1 cellular context compared by ENCODE assay signal in the genomic region with DNA sequence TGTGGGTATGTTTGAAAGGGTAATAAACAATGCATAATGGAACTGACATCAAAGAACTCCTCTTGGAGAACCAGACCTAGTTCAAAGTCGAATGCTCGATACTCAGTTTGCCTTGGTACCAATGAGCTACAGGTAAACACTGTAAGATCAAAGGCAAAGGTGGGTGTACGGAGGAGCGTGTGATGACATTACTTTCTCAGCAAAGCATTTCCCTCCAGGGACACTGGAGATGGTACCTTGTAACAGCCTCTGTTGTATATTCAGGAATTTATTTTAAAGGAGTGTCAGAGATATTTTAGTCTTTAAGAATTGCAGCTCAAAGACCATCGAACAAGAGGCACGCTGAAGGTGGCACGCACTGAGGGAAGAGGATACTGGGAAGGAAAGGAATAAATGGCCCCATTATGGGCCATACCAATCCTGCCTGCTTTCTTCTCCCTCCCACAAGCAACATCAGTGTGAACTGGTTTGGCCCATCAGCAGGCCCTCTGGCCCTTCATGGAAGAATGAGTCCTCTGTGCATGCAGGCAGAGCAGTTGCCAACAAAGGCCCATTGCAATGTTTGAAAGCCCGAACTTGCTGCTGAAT.
TF ChIP-seq lines count a peak whose summit lies in the region.

No MANE protein-coding gene starts in this region.

TF ChIP-seq in HepG2, 621 proteins besides CTCF, POLR2A, EP300 and RAD21 (continued from another document):
- TF ChIP-seq, protein P1, sequence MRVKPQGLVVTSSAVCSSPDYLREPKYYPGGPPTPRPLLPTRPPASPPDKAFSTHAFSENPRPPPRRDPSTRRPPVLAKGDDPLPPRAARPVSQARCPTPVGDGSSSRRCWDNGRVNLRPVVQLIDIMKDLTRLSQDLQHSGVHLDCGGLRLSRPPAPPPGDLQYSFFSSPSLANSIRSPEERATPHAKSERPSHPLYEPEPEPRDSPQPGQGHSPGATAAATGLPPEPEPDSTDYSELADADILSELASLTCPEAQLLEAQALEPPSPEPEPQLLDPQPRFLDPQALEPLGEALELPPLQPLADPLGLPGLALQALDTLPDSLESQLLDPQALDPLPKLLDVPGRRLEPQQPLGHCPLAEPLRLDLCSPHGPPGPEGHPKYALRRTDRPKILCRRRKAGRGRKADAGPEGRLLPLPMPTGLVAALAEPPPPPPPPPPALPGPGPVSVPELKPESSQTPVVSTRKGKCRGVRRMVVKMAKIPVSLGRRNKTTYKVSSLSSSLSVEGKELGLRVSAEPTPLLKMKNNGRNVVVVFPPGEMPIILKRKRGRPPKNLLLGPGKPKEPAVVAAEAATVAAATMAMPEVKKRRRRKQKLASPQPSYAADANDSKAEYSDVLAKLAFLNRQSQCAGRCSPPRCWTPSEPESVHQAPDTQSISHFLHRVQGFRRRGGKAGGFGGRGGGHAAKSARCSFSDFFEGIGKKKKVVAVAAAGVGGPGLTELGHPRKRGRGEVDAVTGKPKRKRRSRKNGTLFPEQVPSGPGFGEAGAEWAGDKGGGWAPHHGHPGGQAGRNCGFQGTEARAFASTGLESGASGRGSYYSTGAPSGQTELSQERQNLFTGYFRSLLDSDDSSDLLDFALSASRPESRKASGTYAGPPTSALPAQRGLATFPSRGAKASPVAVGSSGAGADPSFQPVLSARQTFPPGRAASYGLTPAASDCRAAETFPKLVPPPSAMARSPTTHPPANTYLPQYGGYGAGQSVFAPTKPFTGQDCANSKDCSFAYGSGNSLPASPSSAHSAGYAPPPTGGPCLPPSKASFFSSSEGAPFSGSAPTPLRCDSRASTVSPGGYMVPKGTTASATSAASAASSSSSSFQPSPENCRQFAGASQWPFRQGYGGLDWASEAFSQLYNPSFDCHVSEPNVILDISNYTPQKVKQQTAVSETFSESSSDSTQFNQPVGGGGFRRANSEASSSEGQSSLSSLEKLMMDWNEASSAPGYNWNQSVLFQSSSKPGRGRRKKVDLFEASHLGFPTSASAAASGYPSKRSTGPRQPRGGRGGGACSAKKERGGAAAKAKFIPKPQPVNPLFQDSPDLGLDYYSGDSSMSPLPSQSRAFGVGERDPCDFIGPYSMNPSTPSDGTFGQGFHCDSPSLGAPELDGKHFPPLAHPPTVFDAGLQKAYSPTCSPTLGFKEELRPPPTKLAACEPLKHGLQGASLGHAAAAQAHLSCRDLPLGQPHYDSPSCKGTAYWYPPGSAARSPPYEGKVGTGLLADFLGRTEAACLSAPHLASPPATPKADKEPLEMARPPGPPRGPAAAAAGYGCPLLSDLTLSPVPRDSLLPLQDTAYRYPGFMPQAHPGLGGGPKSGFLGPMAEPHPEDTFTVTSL (CRISPR knock-in tag; IDR thresholded peaks at IDR 0.05; ENCODE audit: borderline replicate concordance): peak; percentile 98
- TF ChIP-seq PPARG (CRISPR knock-in tag; conservative IDR thresholded peaks at IDR 0.05) (peak; percentile 79), TBL1XR1 (IDR thresholded peaks at IDR 0.05; ENCODE audit: borderline replicate concordance, low read length, partially characterized antibody) (peak; percentile 64), RFX1 (IDR thresholded peaks at IDR 0.05) (no peak), JUND (CRISPR knock-in tag; IDR thresholded peaks at IDR 0.05) (peak; percentile 38; the same call in 1 of the 2 replicates), JUNB (CRISPR knock-in tag; IDR thresholded peaks at IDR 0.05; ENCODE audit: borderline replicate concordance) (peak; percentile 49; the same call in 1 of the 2 replicates), ZNF335 (CRISPR knock-in tag; IDR thresholded peaks at IDR 0.05) (no peak; the same call in 1 of the 2 replicates), TCF12 (IDR thresholded peaks at IDR 0.05) (no peak), TCF12 (CRISPR knock-in tag; IDR thresholded peaks at IDR 0.05) (peak; percentile 85; the same call in 1 of the 2 replicates), MEF2D (CRISPR knock-in tag; IDR thresholded peaks at IDR 0.05) (peak; percentile 32; the same call in 1 of the 2 replicates), SOX5 (CRISPR knock-in tag; IDR thresholded peaks at IDR 0.05; ENCODE audit: borderline replicate concordance) (peak; percentile 98), ZNF143 (CRISPR knock-in tag; IDR thresholded peaks at IDR 0.05) (peak; percentile 54), SKI (IDR thresholded peaks at IDR 0.05; ENCODE audit: partially characterized antibody) (peak; percentile 59), NR2F2 (IDR thresholded peaks at IDR 0.05; ENCODE audit: borderline replicate concordance, low read depth) (peak; percentile 73; the same call in 1 of the 2 replicates), ETV5 (CRISPR knock-in tag; IDR thresholded peaks at IDR 0.05; ENCODE audit: borderline replicate concordance) (peak; percentile 74; the same call in 1 of the 2 replicates), ZNF614 (CRISPR knock-in tag; IDR thresholded peaks at IDR 0.05; ENCODE audit: borderline replicate concordance) (peak; percentile 43; the same call in 1 of the 2 replicates), HDAC1 (CRISPR knock-in tag; IDR thresholded peaks at IDR 0.05) (peak; percentile 91), ATRX (CRISPR knock-in tag; IDR thresholded peaks at IDR 0.05; ENCODE audit: borderline replicate concordance) (no peak), RBFOX2 (IDR thresholded peaks at IDR 0.05; ENCODE audit: low read depth, low read length) (peak; percentile 17; the same call in 1 of the 2 replicates), NKX3-1 (CRISPR knock-in tag; IDR thresholded peaks at IDR 0.05) (no peak), ZEB1 (IDR thresholded peaks at IDR 0.05; ENCODE audit: insufficient replicate concordance, low read depth) (peak; percentile 97), SIX1 (CRISPR knock-in tag; IDR thresholded peaks at IDR 0.05; ENCODE audit: borderline replicate concordance) (peak; percentile 85; the same call in 1 of the 2 replicates)
- TF ChIP-seq, protein P2, sequence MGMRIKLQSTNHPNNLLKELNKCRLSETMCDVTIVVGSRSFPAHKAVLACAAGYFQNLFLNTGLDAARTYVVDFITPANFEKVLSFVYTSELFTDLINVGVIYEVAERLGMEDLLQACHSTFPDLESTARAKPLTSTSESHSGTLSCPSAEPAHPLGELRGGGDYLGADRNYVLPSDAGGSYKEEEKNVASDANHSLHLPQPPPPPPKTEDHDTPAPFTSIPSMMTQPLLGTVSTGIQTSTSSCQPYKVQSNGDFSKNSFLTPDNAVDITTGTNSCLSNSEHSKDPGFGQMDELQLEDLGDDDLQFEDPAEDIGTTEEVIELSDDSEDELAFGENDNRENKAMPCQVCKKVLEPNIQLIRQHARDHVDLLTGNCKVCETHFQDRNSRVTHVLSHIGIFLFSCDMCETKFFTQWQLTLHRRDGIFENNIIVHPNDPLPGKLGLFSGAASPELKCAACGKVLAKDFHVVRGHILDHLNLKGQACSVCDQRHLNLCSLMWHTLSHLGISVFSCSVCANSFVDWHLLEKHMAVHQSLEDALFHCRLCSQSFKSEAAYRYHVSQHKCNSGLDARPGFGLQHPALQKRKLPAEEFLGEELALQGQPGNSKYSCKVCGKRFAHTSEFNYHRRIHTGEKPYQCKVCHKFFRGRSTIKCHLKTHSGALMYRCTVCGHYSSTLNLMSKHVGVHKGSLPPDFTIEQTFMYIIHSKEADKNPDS (CRISPR knock-in tag; IDR thresholded peaks at IDR 0.05): peak; percentile 98
- TF ChIP-seq, protein P3, sequence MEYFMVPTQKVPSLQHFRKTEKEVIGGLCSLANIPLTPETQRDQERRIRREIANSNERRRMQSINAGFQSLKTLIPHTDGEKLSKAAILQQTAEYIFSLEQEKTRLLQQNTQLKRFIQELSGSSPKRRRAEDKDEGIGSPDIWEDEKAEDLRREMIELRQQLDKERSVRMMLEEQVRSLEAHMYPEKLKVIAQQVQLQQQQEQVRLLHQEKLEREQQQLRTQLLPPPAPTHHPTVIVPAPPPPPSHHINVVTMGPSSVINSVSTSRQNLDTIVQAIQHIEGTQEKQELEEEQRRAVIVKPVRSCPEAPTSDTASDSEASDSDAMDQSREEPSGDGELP (IDR thresholded peaks at IDR 0.05; ENCODE audit: borderline replicate concordance, low read depth): peak; percentile 46; the same call in 1 of the 2 replicates
- TF ChIP-seq, protein P4, sequence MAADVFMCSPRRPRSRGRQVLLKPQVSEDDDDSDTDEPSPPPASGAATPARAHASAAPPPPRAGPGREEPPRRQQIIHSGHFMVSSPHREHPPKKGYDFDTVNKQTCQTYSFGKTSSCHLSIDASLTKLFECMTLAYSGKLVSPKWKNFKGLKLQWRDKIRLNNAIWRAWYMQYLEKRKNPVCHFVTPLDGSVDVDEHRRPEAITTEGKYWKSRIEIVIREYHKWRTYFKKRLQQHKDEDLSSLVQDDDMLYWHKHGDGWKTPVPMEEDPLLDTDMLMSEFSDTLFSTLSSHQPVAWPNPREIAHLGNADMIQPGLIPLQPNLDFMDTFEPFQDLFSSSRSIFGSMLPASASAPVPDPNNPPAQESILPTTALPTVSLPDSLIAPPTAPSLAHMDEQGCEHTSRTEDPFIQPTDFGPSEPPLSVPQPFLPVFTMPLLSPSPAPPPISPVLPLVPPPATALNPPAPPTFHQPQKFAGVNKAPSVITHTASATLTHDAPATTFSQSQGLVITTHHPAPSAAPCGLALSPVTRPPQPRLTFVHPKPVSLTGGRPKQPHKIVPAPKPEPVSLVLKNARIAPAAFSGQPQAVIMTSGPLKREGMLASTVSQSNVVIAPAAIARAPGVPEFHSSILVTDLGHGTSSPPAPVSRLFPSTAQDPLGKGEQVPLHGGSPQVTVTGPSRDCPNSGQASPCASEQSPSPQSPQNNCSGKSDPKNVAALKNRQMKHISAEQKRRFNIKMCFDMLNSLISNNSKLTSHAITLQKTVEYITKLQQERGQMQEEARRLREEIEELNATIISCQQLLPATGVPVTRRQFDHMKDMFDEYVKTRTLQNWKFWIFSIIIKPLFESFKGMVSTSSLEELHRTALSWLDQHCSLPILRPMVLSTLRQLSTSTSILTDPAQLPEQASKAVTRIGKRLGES (CRISPR knock-in tag; IDR thresholded peaks at IDR 0.05; ENCODE audit: borderline replicate concordance): no peak
- TF ChIP-seq, protein P5, sequence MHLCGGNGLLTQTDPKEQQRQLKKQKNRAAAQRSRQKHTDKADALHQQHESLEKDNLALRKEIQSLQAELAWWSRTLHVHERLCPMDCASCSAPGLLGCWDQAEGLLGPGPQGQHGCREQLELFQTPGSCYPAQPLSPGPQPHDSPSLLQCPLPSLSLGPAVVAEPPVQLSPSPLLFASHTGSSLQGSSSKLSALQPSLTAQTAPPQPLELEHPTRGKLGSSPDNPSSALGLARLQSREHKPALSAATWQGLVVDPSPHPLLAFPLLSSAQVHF (CRISPR knock-in tag; IDR thresholded peaks at IDR 0.05): no peak
- TF ChIP-seq, protein P6, sequence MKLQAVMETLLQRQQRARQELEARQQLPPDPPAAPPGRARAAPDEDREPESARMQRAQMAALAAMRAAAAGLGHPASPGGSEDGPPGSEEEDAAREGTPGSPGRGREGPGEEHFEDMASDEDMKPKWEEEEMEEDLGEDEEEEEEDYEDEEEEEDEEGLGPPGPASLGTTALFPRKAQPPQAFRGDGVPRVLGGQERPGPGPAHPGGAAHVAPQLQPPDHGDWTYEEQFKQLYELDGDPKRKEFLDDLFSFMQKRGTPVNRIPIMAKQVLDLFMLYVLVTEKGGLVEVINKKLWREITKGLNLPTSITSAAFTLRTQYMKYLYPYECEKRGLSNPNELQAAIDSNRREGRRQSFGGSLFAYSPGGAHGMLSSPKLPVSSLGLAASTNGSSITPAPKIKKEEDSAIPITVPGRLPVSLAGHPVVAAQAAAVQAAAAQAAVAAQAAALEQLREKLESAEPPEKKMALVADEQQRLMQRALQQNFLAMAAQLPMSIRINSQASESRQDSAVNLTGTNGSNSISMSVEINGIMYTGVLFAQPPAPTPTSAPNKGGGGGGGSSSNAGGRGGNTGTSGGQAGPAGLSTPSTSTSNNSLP (IDR thresholded peaks at IDR 0.05; ENCODE audit: low read depth, low read length): 0 out of 2 replicates have a peak, but pooled peaks have one; percentile 54
- TF ChIP-seq, protein P7, sequence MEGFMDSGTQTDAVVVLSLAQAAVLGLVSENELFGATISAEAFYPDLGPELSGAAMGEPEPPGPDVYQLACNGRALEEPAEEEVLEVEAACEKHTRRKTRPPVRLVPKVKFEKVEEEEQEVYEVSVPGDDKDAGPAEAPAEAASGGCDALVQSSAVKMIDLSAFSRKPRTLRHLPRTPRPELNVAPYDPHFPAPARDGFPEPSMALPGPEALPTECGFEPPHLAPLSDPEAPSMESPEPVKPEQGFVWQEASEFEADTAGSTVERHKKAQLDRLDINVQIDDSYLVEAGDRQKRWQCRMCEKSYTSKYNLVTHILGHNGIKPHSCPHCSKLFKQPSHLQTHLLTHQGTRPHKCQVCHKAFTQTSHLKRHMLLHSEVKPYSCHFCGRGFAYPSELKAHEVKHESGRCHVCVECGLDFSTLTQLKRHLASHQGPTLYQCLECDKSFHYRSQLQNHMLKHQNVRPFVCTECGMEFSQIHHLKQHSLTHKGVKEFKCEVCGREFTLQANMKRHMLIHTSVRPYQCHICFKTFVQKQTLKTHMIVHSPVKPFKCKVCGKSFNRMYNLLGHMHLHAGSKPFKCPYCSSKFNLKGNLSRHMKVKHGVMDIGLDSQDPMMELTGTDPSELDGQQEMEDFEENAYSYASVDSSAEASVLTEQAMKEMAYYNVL (CRISPR knock-in tag; IDR thresholded peaks at IDR 0.05; ENCODE audit: borderline replicate concordance): peak; percentile 97
- TF ChIP-seq, protein P8, sequence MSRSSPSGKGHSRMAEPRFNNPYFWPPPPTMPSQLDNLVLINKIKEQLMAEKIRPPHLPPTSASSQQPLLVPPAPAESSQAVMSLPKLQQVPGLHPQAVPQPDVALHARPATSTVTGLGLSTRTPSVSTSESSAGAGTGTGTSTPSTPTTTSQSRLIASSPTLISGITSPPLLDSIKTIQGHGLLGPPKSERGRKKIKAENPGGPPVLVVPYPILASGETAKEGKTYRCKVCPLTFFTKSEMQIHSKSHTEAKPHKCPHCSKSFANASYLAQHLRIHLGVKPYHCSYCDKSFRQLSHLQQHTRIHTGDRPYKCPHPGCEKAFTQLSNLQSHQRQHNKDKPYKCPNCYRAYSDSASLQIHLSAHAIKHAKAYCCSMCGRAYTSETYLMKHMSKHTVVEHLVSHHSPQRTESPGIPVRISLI (CRISPR knock-in tag; IDR thresholded peaks at IDR 0.05; ENCODE audit: borderline replicate concordance): no peak
- TF ChIP-seq, protein P9, sequence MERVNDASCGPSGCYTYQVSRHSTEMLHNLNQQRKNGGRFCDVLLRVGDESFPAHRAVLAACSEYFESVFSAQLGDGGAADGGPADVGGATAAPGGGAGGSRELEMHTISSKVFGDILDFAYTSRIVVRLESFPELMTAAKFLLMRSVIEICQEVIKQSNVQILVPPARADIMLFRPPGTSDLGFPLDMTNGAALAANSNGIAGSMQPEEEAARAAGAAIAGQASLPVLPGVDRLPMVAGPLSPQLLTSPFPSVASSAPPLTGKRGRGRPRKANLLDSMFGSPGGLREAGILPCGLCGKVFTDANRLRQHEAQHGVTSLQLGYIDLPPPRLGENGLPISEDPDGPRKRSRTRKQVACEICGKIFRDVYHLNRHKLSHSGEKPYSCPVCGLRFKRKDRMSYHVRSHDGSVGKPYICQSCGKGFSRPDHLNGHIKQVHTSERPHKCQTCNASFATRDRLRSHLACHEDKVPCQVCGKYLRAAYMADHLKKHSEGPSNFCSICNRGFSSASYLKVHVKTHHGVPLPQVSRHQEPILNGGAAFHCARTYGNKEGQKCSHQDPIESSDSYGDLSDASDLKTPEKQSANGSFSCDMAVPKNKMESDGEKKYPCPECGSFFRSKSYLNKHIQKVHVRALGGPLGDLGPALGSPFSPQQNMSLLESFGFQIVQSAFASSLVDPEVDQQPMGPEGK (CRISPR knock-in tag; IDR thresholded peaks at IDR 0.05): peak; percentile 83
